Comparison of ENCODE assay signal across 1 cellular context in the genomic region with DNA sequence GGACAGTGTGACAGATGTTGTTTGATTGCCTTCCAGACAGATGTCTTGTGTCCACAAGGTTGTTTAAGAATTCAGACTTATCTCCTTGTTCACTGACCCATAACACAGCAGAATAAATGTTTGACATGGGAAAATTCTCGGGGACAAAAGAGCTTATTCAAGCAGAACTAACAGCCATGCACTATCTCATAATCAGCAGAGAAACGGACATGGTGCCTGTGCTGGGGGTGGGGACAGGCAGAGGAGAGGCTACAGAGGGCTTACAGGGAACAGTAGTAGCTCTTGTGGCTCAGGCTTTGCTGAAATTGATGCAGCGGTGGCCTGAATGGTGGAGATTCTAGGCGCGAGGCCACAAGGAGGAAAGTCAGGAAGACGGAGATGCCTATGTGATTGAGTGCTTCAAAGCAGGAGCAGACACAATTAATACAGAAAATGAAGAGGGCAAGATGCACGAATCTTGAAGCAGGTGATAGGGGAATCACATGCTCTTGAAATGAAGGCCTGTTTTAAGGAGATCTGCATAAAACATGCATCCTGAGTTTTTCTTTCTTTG.
TF ChIP-seq lines count a peak whose summit lies in the region.

No MANE protein-coding gene starts in this region.

TF ChIP-seq in HepG2, 621 proteins besides CTCF, POLR2A, EP300 and RAD21 (continued from another document):
- TF ChIP-seq, protein P1, sequence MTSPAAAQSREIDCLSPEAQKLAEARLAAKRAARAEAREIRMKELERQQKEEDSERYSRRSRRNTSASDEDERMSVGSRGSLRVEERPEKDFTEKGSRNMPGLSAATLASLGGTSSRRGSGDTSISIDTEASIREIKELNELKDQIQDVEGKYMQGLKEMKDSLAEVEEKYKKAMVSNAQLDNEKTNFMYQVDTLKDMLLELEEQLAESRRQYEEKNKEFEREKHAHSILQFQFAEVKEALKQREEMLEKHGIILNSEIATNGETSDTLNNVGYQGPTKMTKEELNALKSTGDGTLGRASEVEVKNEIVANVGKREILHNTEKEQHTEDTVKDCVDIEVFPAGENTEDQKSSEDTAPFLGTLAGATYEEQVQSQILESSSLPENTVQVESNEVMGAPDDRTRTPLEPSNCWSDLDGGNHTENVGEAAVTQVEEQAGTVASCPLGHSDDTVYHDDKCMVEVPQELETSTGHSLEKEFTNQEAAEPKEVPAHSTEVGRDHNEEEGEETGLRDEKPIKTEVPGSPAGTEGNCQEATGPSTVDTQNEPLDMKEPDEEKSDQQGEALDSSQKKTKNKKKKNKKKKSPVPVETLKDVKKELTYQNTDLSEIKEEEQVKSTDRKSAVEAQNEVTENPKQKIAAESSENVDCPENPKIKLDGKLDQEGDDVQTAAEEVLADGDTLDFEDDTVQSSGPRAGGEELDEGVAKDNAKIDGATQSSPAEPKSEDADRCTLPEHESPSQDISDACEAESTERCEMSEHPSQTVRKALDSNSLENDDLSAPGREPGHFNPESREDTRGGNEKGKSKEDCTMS (CRISPR knock-in tag; conservative IDR thresholded peaks at IDR 0.05): no peak
- TF ChIP-seq, protein P2, sequence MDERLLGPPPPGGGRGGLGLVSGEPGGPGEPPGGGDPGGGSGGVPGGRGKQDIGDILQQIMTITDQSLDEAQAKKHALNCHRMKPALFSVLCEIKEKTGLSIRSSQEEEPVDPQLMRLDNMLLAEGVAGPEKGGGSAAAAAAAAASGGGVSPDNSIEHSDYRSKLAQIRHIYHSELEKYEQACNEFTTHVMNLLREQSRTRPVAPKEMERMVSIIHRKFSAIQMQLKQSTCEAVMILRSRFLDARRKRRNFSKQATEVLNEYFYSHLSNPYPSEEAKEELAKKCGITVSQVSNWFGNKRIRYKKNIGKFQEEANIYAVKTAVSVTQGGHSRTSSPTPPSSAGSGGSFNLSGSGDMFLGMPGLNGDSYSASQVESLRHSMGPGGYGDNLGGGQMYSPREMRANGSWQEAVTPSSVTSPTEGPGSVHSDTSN (CRISPR knock-in tag; IDR thresholded peaks at IDR 0.05): no peak
- no peak for TF ChIP-seq FOXA1 (IDR thresholded peaks at IDR 0.05)
- TF ChIP-seq FOXA1 (CRISPR knock-in tag; IDR thresholded peaks at IDR 0.05): peak; percentile 35; the same call in 1 of the 2 replicates
- no peak for TF ChIP-seq ESRRA (CRISPR knock-in tag; IDR thresholded peaks at IDR 0.05; ENCODE audit: low read depth)
- TF ChIP-seq, protein P3, sequence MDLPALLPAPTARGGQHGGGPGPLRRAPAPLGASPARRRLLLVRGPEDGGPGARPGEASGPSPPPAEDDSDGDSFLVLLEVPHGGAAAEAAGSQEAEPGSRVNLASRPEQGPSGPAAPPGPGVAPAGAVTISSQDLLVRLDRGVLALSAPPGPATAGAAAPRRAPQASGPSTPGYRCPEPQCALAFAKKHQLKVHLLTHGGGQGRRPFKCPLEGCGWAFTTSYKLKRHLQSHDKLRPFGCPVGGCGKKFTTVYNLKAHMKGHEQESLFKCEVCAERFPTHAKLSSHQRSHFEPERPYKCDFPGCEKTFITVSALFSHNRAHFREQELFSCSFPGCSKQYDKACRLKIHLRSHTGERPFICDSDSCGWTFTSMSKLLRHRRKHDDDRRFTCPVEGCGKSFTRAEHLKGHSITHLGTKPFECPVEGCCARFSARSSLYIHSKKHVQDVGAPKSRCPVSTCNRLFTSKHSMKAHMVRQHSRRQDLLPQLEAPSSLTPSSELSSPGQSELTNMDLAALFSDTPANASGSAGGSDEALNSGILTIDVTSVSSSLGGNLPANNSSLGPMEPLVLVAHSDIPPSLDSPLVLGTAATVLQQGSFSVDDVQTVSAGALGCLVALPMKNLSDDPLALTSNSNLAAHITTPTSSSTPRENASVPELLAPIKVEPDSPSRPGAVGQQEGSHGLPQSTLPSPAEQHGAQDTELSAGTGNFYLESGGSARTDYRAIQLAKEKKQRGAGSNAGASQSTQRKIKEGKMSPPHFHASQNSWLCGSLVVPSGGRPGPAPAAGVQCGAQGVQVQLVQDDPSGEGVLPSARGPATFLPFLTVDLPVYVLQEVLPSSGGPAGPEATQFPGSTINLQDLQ (CRISPR knock-in tag; IDR thresholded peaks at IDR 0.05): no peak
- TF ChIP-seq, protein P4, sequence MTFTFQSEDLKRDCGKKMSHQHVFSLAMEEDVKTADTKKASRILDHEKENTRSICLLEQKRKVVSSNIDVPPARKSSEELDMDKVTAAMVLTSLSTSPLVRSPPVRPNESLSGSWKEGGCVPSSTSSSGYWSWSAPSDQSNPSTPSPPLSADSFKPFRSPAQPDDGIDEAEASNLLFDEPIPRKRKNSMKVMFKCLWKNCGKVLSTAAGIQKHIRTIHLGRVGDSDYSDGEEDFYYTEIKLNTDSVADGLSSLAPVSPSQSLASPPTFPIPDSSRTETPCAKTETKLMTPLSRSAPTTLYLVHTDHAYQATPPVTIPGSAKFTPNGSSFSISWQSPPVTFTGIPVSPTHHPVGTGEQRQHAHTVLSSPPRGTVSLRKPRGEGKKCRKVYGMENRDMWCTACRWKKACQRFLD (CRISPR knock-in tag; IDR thresholded peaks at IDR 0.05; ENCODE audit: borderline replicate concordance): no peak
- no peak for TF ChIP-seq ZNF674 (CRISPR knock-in tag; IDR thresholded peaks at IDR 0.05; ENCODE audit: low read depth)
